ENCODE assay signal across 11 cellular contexts in genomic region chr2:197502201-197502600, GRCh38. TPM values are rescaled to one million over a fixed set of nuclear protein-coding genes. Genes with fewer than 3 reads are reported as not detected.
DNase-seq lines count a peak whose midpoint lies in the region; ATAC-seq, FAIRE-seq and TF ChIP-seq lines count a peak whose summit lies in the region.
"Had no signal": no experiment of that assay in that cellular context is flagged by ENCODE, and none has a peak within 500 bp of the region (broad histone marks: within the 10 kb centered on the region; RNA-seq: fewer than 3 reads in every experiment).

No MANE protein-coding gene starts in this region.

- H3K36me3 ChIP-seq in keratinocyte (ENCODE audit: control insufficient read depth in 2 of 2, extremely low read depth in 1 of 2, insufficient read depth in 2 of 2, low read length in 2 of 2) = peaks cover 5 to 26% of the 10 kb centered on the region in 2 experiments
- peaks cover 0 to 15% (median 5%) of the 10 kb centered on the region in 4 donors for H3K36me3 ChIP-seq in transverse colon

- peak overlapping the region; percentile 85 for H3K4me2 ChIP-seq in keratinocyte (ENCODE audit: control insufficient read depth, extremely low read depth, insufficient read depth, low read depth, low read length)

- peak overlapping the region; percentile 94 for H3K27ac Mint-ChIP-seq in activated naive CD4-positive, alpha-beta T cell treated with anti-CD3 and anti-CD28 coated beads, Interleukin-2, amount 10 ng/mL, durations not matched to agents 7 days and 5 days
- peak overlapping the region; percentile 9 for H3K27ac Mint-ChIP-seq in activated T-helper 2 cell treated with anti-CD3 and anti-CD28 coated beads, Interferon-gamma antibody, Interleukin-2, Interleukin-4, amounts not matched to agents 10 μg/mL and 5 μg/mL and 100 μg/mL, durations not matched to agents 14 hours and 24 hours and 36 hours

- no peak for TF ChIP-seq CTCF in keratinocyte (optimal IDR thresholded peaks at IDR 0.05 in 1 of 3, IDR thresholded peaks at IDR 0.05 in 1 of 3, conservative IDR thresholded peaks at IDR 0.05 in 1 of 3; ENCODE audit: extremely low read depth in 1 of 3, insufficient read depth in 2 of 3, low read length in 3 of 3)
- TF ChIP-seq CTCF in transverse colon (IDR thresholded peaks at IDR 0.05) = no peak

- no peak overlapping the region for H2AFZ ChIP-seq in keratinocyte (ENCODE audit: control insufficient read depth, low read length)

- CTCF ChIA-PET in activated naive CD4-positive, alpha-beta T cell treated with anti-CD3 and anti-CD28 coated beads, Interleukin-2, amount 10 ng/mL, durations not matched to agents 7 days and 5 days (lab: Charles Lee) = interaction anchor here (0.8 kb wide), 1 partner anchor 11 kb away, joined by 3 read pairs; no protein-coding TSS in a partner anchor

- WGBS in transverse colon (ENCODE audit: low coverage in 1 of 2), 2 donors = 27 to 30% methylated on average over 4 of the region's 4 CpGs

- no peak for DNase-seq in activated naive CD4-positive, alpha-beta T cell treated with anti-CD3 and anti-CD28 coated beads, Interleukin-2, amount 10 ng/mL, durations not matched to agents 7 days and 5 days
- no peak for DNase-seq in activated naive CD4-positive, alpha-beta T cell treated with anti-CD3 and anti-CD28 coated beads, Interleukin-2, amount 50 U/mL, for 16 hours
- DNase-seq in activated T-helper 2 cell treated with anti-CD3 and anti-CD28 coated beads, Interferon-gamma antibody, Interleukin-2, Interleukin-4, amounts not matched to agents 10 μg/mL and 5 μg/mL and 100 μg/mL, durations not matched to agents 14 hours and 24 hours and 36 hours (ENCODE audit: low spot score) = no peak
- DNase-seq in keratinocyte (ENCODE audit: low read depth, low spot score) = no peak
- no peak for DNase-seq in transverse colon
- no peak for DNase-seq in COLO829 (ENCODE audit: low spot score)
- no peak for DNase-seq in GOT3 (lab: John Stamatoyannopoulos, UW)
- DNase-seq: NCI-H748 treated with DMSO at 0.1 percent for 48 hours had no signal

- H3K9me3 ChIP-seq in keratinocyte (ENCODE audit: control insufficient read depth, low read depth, low read length) (no peaks in the 10 kb centered on the region), transverse colon (no peaks in the 10 kb centered on the region)

- peak overlapping the region in 2 of 3 experiments; percentile 58 to 98 for H3K4me3 ChIP-seq in keratinocyte (ENCODE audit: control insufficient read depth in 2 of 3, extremely low read depth in 1 of 3, insufficient read depth in 2 of 3, low read depth in 1 of 3, low read length in 3 of 3)
- H3K4me3 ChIP-seq in transverse colon = peak overlapping the region in 1 of 4 donors; percentile 94

- H3K27me3 ChIP-seq in keratinocyte (ENCODE audit: control insufficient read depth, extremely low read depth, insufficient read depth, low read length) (no peaks in the 10 kb centered on the region), transverse colon (no peaks in the 10 kb centered on the region)

- no peaks in the 10 kb centered on the region for H3K9me3 Mint-ChIP-seq in activated naive CD4-positive, alpha-beta T cell treated with anti-CD3 and anti-CD28 coated beads, Interleukin-2, amount 10 ng/mL, durations not matched to agents 7 days and 5 days
- no peaks in the 10 kb centered on the region for H3K9me3 Mint-ChIP-seq in activated T-helper 2 cell treated with anti-CD3 and anti-CD28 coated beads, Interferon-gamma antibody, Interleukin-2, Interleukin-4, amounts not matched to agents 10 μg/mL and 5 μg/mL and 100 μg/mL, durations not matched to agents 14 hours and 24 hours and 36 hours

- peaks cover 48% of the 10 kb centered on the region for H3K36me3 Mint-ChIP-seq in activated naive CD4-positive, alpha-beta T cell treated with anti-CD3 and anti-CD28 coated beads, Interleukin-2, amount 10 ng/mL, durations not matched to agents 7 days and 5 days
- peaks cover 76% of the 10 kb centered on the region for H3K36me3 Mint-ChIP-seq in activated T-helper 2 cell treated with anti-CD3 and anti-CD28 coated beads, Interferon-gamma antibody, Interleukin-2, Interleukin-4, amounts not matched to agents 10 μg/mL and 5 μg/mL and 100 μg/mL, durations not matched to agents 14 hours and 24 hours and 36 hours (ENCODE audit: low read depth)

- TF ChIP-seq POLR2A in transverse colon (IDR thresholded peaks at IDR 0.05) = no peak

- H3K27ac ChIP-seq in keratinocyte (ENCODE audit: control insufficient read depth, insufficient read depth, low read length) (peak overlapping the region; percentile 4), transverse colon (peak overlapping the region; percentile 98 to 100 (median 99))

- H3K4me1 ChIP-seq in keratinocyte (ENCODE audit: control insufficient read depth, extremely low read depth, insufficient read depth, low read length) = peaks cover 17% of the 10 kb centered on the region
- H3K4me1 ChIP-seq in transverse colon = peaks cover 17 to 39% (median 32%) of the 10 kb centered on the region in 4 donors

- dilution Hi-C loops in keratinocyte (cut with MboI; ENCODE audit: extremely low pct_ligation_motif_present, low sequenced_read_pairs) = no loop called here

- FAIRE-seq in keratinocyte (lab: Jason Lieb, UNC) = no peak
- FAIRE-seq: endometrium had no signal

- no peak for TF ChIP-seq EP300 in transverse colon (IDR thresholded peaks at IDR 0.05; ENCODE audit: low read depth)

- H4K20me1 ChIP-seq in keratinocyte (ENCODE audit: control insufficient read depth, extremely low read depth, insufficient read depth, low read length) = peaks cover 3% of the 10 kb centered on the region

- intact Hi-C loops in activated T-helper 2 cell treated with anti-CD3 and anti-CD28 coated beads, Interferon-gamma antibody, Interleukin-2, Interleukin-4, amounts not matched to agents 10 μg/mL and 5 μg/mL and 100 μg/mL, durations not matched to agents 14 hours and 24 hours and 36 hours (cut with micrococcal nuclease) = no loop called here
- intact Hi-C loops in transverse colon (cut with DNase I; ENCODE audit: low total_unique reads) = no loop called here

- peak overlapping the region; percentile 25 for H3K9ac ChIP-seq in keratinocyte (ENCODE audit: control insufficient read depth, extremely low read depth, insufficient read depth, low read length)

- ATAC-seq in GM21526 (IDR thresholded peaks at IDR 0.05; ENCODE audit: low FRiP score, unreplicated experiment) = no peak
- ATAC-seq: activated CD4-positive, CD25-positive, alpha-beta regulatory T cell treated with anti-CD3 and anti-CD28 coated beads, Interleukin-2, amount 50 U/mL, for 24 hours had no signal

- H3K4me3 Mint-ChIP-seq in activated naive CD4-positive, alpha-beta T cell treated with anti-CD3 and anti-CD28 coated beads, Interleukin-2, amount 10 ng/mL, durations not matched to agents 7 days and 5 days = peak overlapping the region; percentile 94
- peak overlapping the region; percentile 94 for H3K4me3 Mint-ChIP-seq in activated T-helper 2 cell treated with anti-CD3 and anti-CD28 coated beads, Interferon-gamma antibody, Interleukin-2, Interleukin-4, amounts not matched to agents 10 μg/mL and 5 μg/mL and 100 μg/mL, durations not matched to agents 14 hours and 24 hours and 36 hours (ENCODE audit: low read depth)

- in situ Hi-C loops in transverse colon (cut with MboI; ENCODE audit: low pct_ligation_motif_present in 1 of 4, low pct_unique_long_range_greater_than_20kb in 1 of 4, low sequenced_read_pairs in 3 of 4) = no loop called here

- peaks cover 35% of the 10 kb centered on the region for H3K4me1 Mint-ChIP-seq in activated naive CD4-positive, alpha-beta T cell treated with anti-CD3 and anti-CD28 coated beads, Interleukin-2, amount 10 ng/mL, durations not matched to agents 7 days and 5 days
- H3K4me1 Mint-ChIP-seq in activated T-helper 2 cell treated with anti-CD3 and anti-CD28 coated beads, Interferon-gamma antibody, Interleukin-2, Interleukin-4, amounts not matched to agents 10 μg/mL and 5 μg/mL and 100 μg/mL, durations not matched to agents 14 hours and 24 hours and 36 hours (ENCODE audit: low read depth) = peaks cover 25% of the 10 kb centered on the region

- no peaks in the 10 kb centered on the region for H3K9me1 ChIP-seq in keratinocyte (ENCODE audit: control insufficient read depth, extremely low read depth, insufficient read depth, low read length)

- peaks cover 64% of the 10 kb centered on the region for H3K79me2 ChIP-seq in keratinocyte (ENCODE audit: control insufficient read depth, insufficient read depth, low read length)

- no peaks in the 10 kb centered on the region for H3K27me3 Mint-ChIP-seq in activated naive CD4-positive, alpha-beta T cell treated with anti-CD3 and anti-CD28 coated beads, Interleukin-2, amount 10 ng/mL, durations not matched to agents 7 days and 5 days
- no peaks in the 10 kb centered on the region for H3K27me3 Mint-ChIP-seq in activated T-helper 2 cell treated with anti-CD3 and anti-CD28 coated beads, Interferon-gamma antibody, Interleukin-2, Interleukin-4, amounts not matched to agents 10 μg/mL and 5 μg/mL and 100 μg/mL, durations not matched to agents 14 hours and 24 hours and 36 hours (ENCODE audit: low read depth)

RNA-seq across cellular contexts. Expression of gene HSPE1, which starts 2.0 kb away (rescaled TPM):
- 301 and 309 TPM in 2 replicates for total RNA-seq in activated T-helper 2 cell treated with anti-CD3 and anti-CD28 coated beads, Interferon-gamma antibody, Interleukin-2, Interleukin-4, amounts not matched to agents 10 μg/mL and 5 μg/mL and 100 μg/mL, durations not matched to agents 14 hours and 24 hours and 36 hours
- 105 to 277 TPM (median 209 TPM) in 3 replicates for polyA plus RNA-seq in keratinocyte
- 68.0 TPM for polyA plus RNA-seq in keratinocyte (2011; ENCODE audit: low read depth)
- polyA plus RNA-seq in keratinocyte (2011; cell fraction: cytosol; rRNA removed) = 105 and 135 TPM in 2 replicates
- polyA plus RNA-seq in keratinocyte (2011; cell fraction: nucleus; rRNA removed) = 32.2 and 103 TPM in 2 replicates
- polyA plus RNA-seq in keratinocyte (2012; ENCODE audit: low replicate concordance) = 185 and 287 TPM in 2 replicates
- 0.66 to 60.1 TPM (median 11.7 TPM) in 3 replicates for polyA minus RNA-seq in keratinocyte
- polyA minus RNA-seq in keratinocyte (2011; cell fraction: cytosol; rRNA and poly(A)+ RNA removed) = 28.0 TPM
- 10.1 and 15.7 TPM in 2 replicates for polyA minus RNA-seq in keratinocyte (2011; cell fraction: nucleus; rRNA and poly(A)+ RNA removed)
- total RNA-seq in transverse colon = 100 to 1,000 TPM in 2 of 4 donors, 1 to 10 TPM in 2; 3.4 to 151 (median 56.4) TPM

RNA-seq across cellular contexts. Expression of gene HSPD1, which starts 2.6 kb away (rescaled TPM):
- 749 and 761 TPM in 2 replicates for total RNA-seq in activated T-helper 2 cell treated with anti-CD3 and anti-CD28 coated beads, Interferon-gamma antibody, Interleukin-2, Interleukin-4, amounts not matched to agents 10 μg/mL and 5 μg/mL and 100 μg/mL, durations not matched to agents 14 hours and 24 hours and 36 hours
- 176 to 405 TPM (median 245 TPM) in 3 replicates for polyA plus RNA-seq in keratinocyte
- 626 TPM for polyA plus RNA-seq in keratinocyte (2011; ENCODE audit: low read depth)
- polyA plus RNA-seq in keratinocyte (2011; cell fraction: cytosol; rRNA removed) = 166 and 305 TPM in 2 replicates
- polyA plus RNA-seq in keratinocyte (2011; cell fraction: nucleus; rRNA removed) = 205 and 263 TPM in 2 replicates
- polyA plus RNA-seq in keratinocyte (2012; ENCODE audit: low replicate concordance) = 223 and 301 TPM in 2 replicates
- polyA minus RNA-seq in keratinocyte = 109 to 351 TPM (median 167 TPM) in 3 replicates
- 164 TPM for polyA minus RNA-seq in keratinocyte (2011; cell fraction: cytosol; rRNA and poly(A)+ RNA removed)
- 96.3 and 152 TPM in 2 replicates for polyA minus RNA-seq in keratinocyte (2011; cell fraction: nucleus; rRNA and poly(A)+ RNA removed)
- total RNA-seq in transverse colon = 100 to 1,000 TPM in 2 of 4 donors, 10 to 100 TPM in 2; 75.9 to 149 (median 108) TPM

RNA-seq across cellular contexts. Expression of gene MOB4, which starts 13.7 kb away (rescaled TPM):
- total RNA-seq in activated T-helper 2 cell treated with anti-CD3 and anti-CD28 coated beads, Interferon-gamma antibody, Interleukin-2, Interleukin-4, amounts not matched to agents 10 μg/mL and 5 μg/mL and 100 μg/mL, durations not matched to agents 14 hours and 24 hours and 36 hours = 18.1 and 19.5 TPM in 2 replicates
- 25.9 to 53.6 TPM (median 37.6 TPM) in 3 replicates for polyA plus RNA-seq in keratinocyte
- 15.7 TPM for polyA plus RNA-seq in keratinocyte (2011; ENCODE audit: low read depth)
- polyA plus RNA-seq in keratinocyte (2011; cell fraction: cytosol; rRNA removed) = 29.8 and 58.2 TPM in 2 replicates
- 20.3 and 39.2 TPM in 2 replicates for polyA plus RNA-seq in keratinocyte (2011; cell fraction: nucleus; rRNA removed)
- polyA plus RNA-seq in keratinocyte (2012; ENCODE audit: low replicate concordance) = 33.7 and 34.7 TPM in 2 replicates
- 7.6 to 36.5 TPM (median 11.0 TPM) in 3 replicates for polyA minus RNA-seq in keratinocyte
- 16.9 TPM for polyA minus RNA-seq in keratinocyte (2011; cell fraction: cytosol; rRNA and poly(A)+ RNA removed)
- polyA minus RNA-seq in keratinocyte (2011; cell fraction: nucleus; rRNA and poly(A)+ RNA removed) = 7.9 and 18.5 TPM in 2 replicates
- total RNA-seq in transverse colon = 10 to 100 TPM; 12.3 to 27.9 (median 25.3) TPM

RNA-seq across cellular contexts. Expression of gene COQ10B, which starts 48.8 kb away (rescaled TPM):
- 19.9 and 20.8 TPM in 2 replicates for total RNA-seq in activated T-helper 2 cell treated with anti-CD3 and anti-CD28 coated beads, Interferon-gamma antibody, Interleukin-2, Interleukin-4, amounts not matched to agents 10 μg/mL and 5 μg/mL and 100 μg/mL, durations not matched to agents 14 hours and 24 hours and 36 hours
- 5.2 to 8.8 TPM (median 5.8 TPM) in 3 replicates for polyA plus RNA-seq in keratinocyte
- 15.3 TPM for polyA plus RNA-seq in keratinocyte (2011; ENCODE audit: low read depth)
- 6.2 and 8.3 TPM in 2 replicates for polyA plus RNA-seq in keratinocyte (2011; cell fraction: cytosol; rRNA removed)
- polyA plus RNA-seq in keratinocyte (2011; cell fraction: nucleus; rRNA removed) = 7.0 and 8.3 TPM in 2 replicates
- 18.5 and 31.2 TPM in 2 replicates for polyA plus RNA-seq in keratinocyte (2012; ENCODE audit: low replicate concordance)
- 1.5 to 6.3 TPM (median 3.3 TPM) in 3 replicates for polyA minus RNA-seq in keratinocyte
- polyA minus RNA-seq in keratinocyte (2011; cell fraction: cytosol; rRNA and poly(A)+ RNA removed) = 4.8 TPM
- polyA minus RNA-seq in keratinocyte (2011; cell fraction: nucleus; rRNA and poly(A)+ RNA removed) = 5.9 and 6.3 TPM in 2 replicates
- 10 to 100 TPM; 10.1 to 80.8 (median 30.7) TPM for total RNA-seq in transverse colon
